In genomic region chr2:232592687-232593407, GRCh38 we compare ENCODE assay signal across 10 cellular contexts. TPM values are rescaled to one million over a fixed set of nuclear protein-coding genes. Genes with fewer than 3 reads are reported as not detected.
DNase-seq lines count a peak whose midpoint lies in the region; ATAC-seq, FAIRE-seq and TF ChIP-seq lines count a peak whose summit lies in the region.
"Had no signal": no experiment of that assay in that cellular context is flagged by ENCODE, and none has a peak within 500 bp of the region (broad histone marks: within the 10 kb centered on the region; RNA-seq: fewer than 3 reads in every experiment).

No MANE protein-coding gene starts in this region.

- no peak overlapping the region for H3K4me3 ChIP-seq in AG04450 (ENCODE audit: low read depth, low read length)
- no peak overlapping the region for H3K4me3 ChIP-seq in MM.1S (ENCODE audit: low read length)
- H3K4me3 ChIP-seq in HepG2 (replicated peaks in 1 of 3; ENCODE audit: insufficient read depth in 1 of 3, low read depth in 2 of 3, low read length in 3 of 3), result no peak overlapping the region

- no peak for TF ChIP-seq EP300 in HepG2 (IDR thresholded peaks at IDR 0.05; ENCODE audit: low read depth in 2 of 2, low read length in 2 of 2)
- no peak for TF ChIP-seq EP300 in HepG2 (CRISPR knock-in tag; IDR thresholded peaks at IDR 0.05; ENCODE audit: borderline replicate concordance)

- H3K4me1 Mint-ChIP-seq in chondrocyte (ENCODE audit: low read depth), result peaks cover 17% of the 10 kb centered on the region
- no peaks in the 10 kb centered on the region for H3K4me1 Mint-ChIP-seq in CD4-positive, alpha-beta T cell (ENCODE audit: low read depth)

- no peaks in the 10 kb centered on the region for H3K9me2 ChIP-seq in MM.1S (replicated peaks; ENCODE audit: insufficient read depth, low read length)

- peak; percentile 83 for ATAC-seq in HepG2
- no peak for ATAC-seq in CD4-positive, alpha-beta T cell (ENCODE audit: poor library complexity)
- ATAC-seq in GM18498 (IDR thresholded peaks at IDR 0.05; ENCODE audit: unreplicated experiment), result no peak
- ATAC-seq: activated CD8-positive, alpha-beta T cell treated with anti-CD3 and anti-CD28 coated beads, Interleukin-2, amount 10 ng/mL, durations not matched to agents 7 days and 5 days had no signal

- BruUV-seq in HepG2 (replicated peaks; lab: Mats Ljungman, UMichigan), result no TSS peak

- H3K9ac ChIP-seq in MM.1S (ENCODE audit: low read length), result no peak overlapping the region
- no peak overlapping the region for H3K9ac ChIP-seq in HepG2 (ENCODE audit: insufficient read depth, low read depth, low read length)

- H3K9me3 Mint-ChIP-seq in chondrocyte (ENCODE audit: low read depth), result peaks cover 5% of the 10 kb centered on the region
- no peaks in the 10 kb centered on the region for H3K9me3 Mint-ChIP-seq in CD4-positive, alpha-beta T cell

- no peaks in the 10 kb centered on the region for H4K20me1 ChIP-seq in MM.1S (ENCODE audit: insufficient read depth, low read length)
- no peaks in the 10 kb centered on the region for H4K20me1 ChIP-seq in HepG2 (ENCODE audit: insufficient read depth, low read length)

- CTCF ChIA-PET in AG04450 (lab: Charles Lee), result interaction anchor here (1.5 kb wide), 1 partner anchor 12 kb away, joined by 11 read pairs; no protein-coding TSS in a partner anchor
- CTCF ChIA-PET in HepG2 (lab: Yijun Ruan, JAX; ENCODE audit: low intra/inter-chr PET ratio, low total read pairs), result no interaction called here
- CTCF ChIA-PET in CD4-positive, alpha-beta T cell (lab: Charles Lee), result no interaction called here

- H3K27me3 ChIP-seq in AG04450 (ENCODE audit: control insufficient read depth, insufficient read depth, low read length), result no peaks in the 10 kb centered on the region
- no peaks in the 10 kb centered on the region for H3K27me3 ChIP-seq in MM.1S (replicated peaks; ENCODE audit: insufficient read depth, low read length)
- no peaks in the 10 kb centered on the region; a peak in 1 of 5 replicates for H3K27me3 ChIP-seq in HepG2 (ENCODE audit: control insufficient read depth in 1 of 2, insufficient read depth in 2 of 2, low read length in 2 of 2)
- H3K27me3 ChIP-seq in CD4-positive, alpha-beta T cell (ENCODE audit: control insufficient read depth, insufficient read depth, low read length), result no peaks in the 10 kb centered on the region

- H3K9me3 ChIP-seq in AG04450 (ENCODE audit: control insufficient read depth, insufficient read depth, low read length) (no peaks in the 10 kb centered on the region), MM.1S (replicated peaks; ENCODE audit: insufficient read depth, low read length) (no peaks in the 10 kb centered on the region), HepG2 (ENCODE audit: low read length) (no peaks in the 10 kb centered on the region)
- no peaks in the 10 kb centered on the region for H3K9me3 ChIP-seq in CD4-positive, alpha-beta T cell (ENCODE audit: control insufficient read depth, low read length)

- intact Hi-C loops in HepG2 (cut with micrococcal nuclease; ENCODE audit: unreplicated experiment), result loop anchor here (1.0 kb wide), 1 partner anchor 56 kb away; no protein-coding TSS in a partner anchor
- intact Hi-C loops in CD4-positive, alpha-beta T cell (cut with DNase I, micrococcal nuclease), result no loop called here

- no peak for TF ChIP-seq POLR2A in HepG2 (IDR thresholded peaks at IDR 0.05; ENCODE audit: insufficient read depth in 1 of 2, low read depth in 2 of 2, low read length in 2 of 2)

- 33% methylated on average over 4 of the region's 4 CpGs for WGBS in HepG2 (ENCODE audit: low lambda C conversion rate)

- H3K4me1 ChIP-seq in MM.1S (ENCODE audit: low read length) (peaks cover 11% of the 10 kb centered on the region), HepG2 (ENCODE audit: insufficient read depth, low read length) (no peaks in the 10 kb centered on the region; the same call in 1 of the 2 replicates)

- in situ Hi-C loops in HepG2 (cut with HindIII; ENCODE audit: extremely low pct_ligation_motif_present, low pct_unique_long_range_greater_than_20kb) (no loop called here), GM13976 (cut with MboI; ENCODE audit: low sequenced_read_pairs, unreplicated experiment) (no loop called here)

- H3K27ac ChIP-seq in AG04450 (ENCODE audit: low read depth, low read length) (peak overlapping the region; percentile 31), MM.1S (ENCODE audit: low read length) (no peak overlapping the region; the same call in 1 of the 2 replicates), HepG2 (ENCODE audit: extremely low read length, insufficient read depth, low read length) (no peak overlapping the region)
- no peak overlapping the region for H3K27ac ChIP-seq in CD4-positive, alpha-beta T cell (ENCODE audit: low read depth, low read length)

- no peak for DNase-seq in AG04450 (ENCODE audit: low read depth, low spot score)
- peak; percentile 9 for DNase-seq in MM.1S
- no peak for DNase-seq in chondrocyte (ENCODE audit: low spot score)
- DNase-seq in HepG2 (ENCODE audit: low spot score), result peak; percentile 29
- DNase-seq in ecto neural progenitor cell (ENCODE audit: low spot score), result no peak
- DNase-seq in CD4-positive, alpha-beta T cell, result no peak
- no peak for DNase-seq in GM13976 (ENCODE audit: low spot score)
- DNase-seq: activated CD8-positive, alpha-beta T cell treated with anti-CD3 and anti-CD28 coated beads, Interleukin-2, amount 10 ng/mL, durations not matched to agents 7 days and 5 days; NCI-H2081 had no signal

- peak; percentile 11; the same call in 1 of the 2 replicates for TF ChIP-seq CTCF in AG04450 (IDR thresholded peaks at IDR 0.05; ENCODE audit: low read depth, low read length)
- TF ChIP-seq CTCF in MM.1S (IDR thresholded peaks at IDR 0.05; ENCODE audit: low read length), result no peak
- peak; percentile 29 for TF ChIP-seq CTCF in chondrocyte (IDR thresholded peaks at IDR 0.05)
- peak; percentile 63 for TF ChIP-seq CTCF in HepG2 (CRISPR knock-in tag; IDR thresholded peaks at IDR 0.05)
- TF ChIP-seq CTCF in CD4-positive, alpha-beta T cell (IDR thresholded peaks at IDR 0.05), result no peak
- TF ChIP-seq CTCF in GM13976 (IDR thresholded peaks at IDR 0.05; ENCODE audit: borderline replicate concordance, control extremely low read depth, extremely low read depth, insufficient read depth, missing control alignments), result no peak

- H2AFZ ChIP-seq in MM.1S (ENCODE audit: low read length) (0 out of 2 replicates have a peak overlapping the region, but pooled peaks have one; percentile 0), HepG2 (ENCODE audit: low read length) (no peak overlapping the region)

- TF ChIP-seq RAD21 in HepG2 (CRISPR knock-in tag; IDR thresholded peaks at IDR 0.05), result 0 out of 2 replicates have a peak, but pooled peaks have one; percentile 25

- H3F3A ChIP-seq in MM.1S (ENCODE audit: insufficient read depth, low read length), result no peaks in the 10 kb centered on the region

- H3K79me2 ChIP-seq in MM.1S (ENCODE audit: low read length), result no peaks in the 10 kb centered on the region
- no peaks in the 10 kb centered on the region for H3K79me2 ChIP-seq in HepG2 (ENCODE audit: insufficient read depth, low read length)

- H3K36me3 ChIP-seq in MM.1S (replicated peaks; ENCODE audit: insufficient read depth, low read length), result no peaks in the 10 kb centered on the region
- no peaks in the 10 kb centered on the region for H3K36me3 ChIP-seq in HepG2 (replicated peaks in 1 of 2; ENCODE audit: control insufficient read depth in 1 of 2, insufficient read depth in 2 of 2, low read length in 2 of 2)

- peak; percentile 78 for FAIRE-seq in HepG2 (lab: Jason Lieb, UNC)

- peaks cover 1% of the 10 kb centered on the region for H3K36me3 Mint-ChIP-seq in chondrocyte (ENCODE audit: low read depth)
- H3K36me3 Mint-ChIP-seq in CD4-positive, alpha-beta T cell (ENCODE audit: low read depth), result no peaks in the 10 kb centered on the region

- POLR2A ChIA-PET in AG04450 (lab: Yijun Ruan, JAX), result no interaction called here
- POLR2A ChIA-PET in HepG2 (lab: Yijun Ruan, JAX), result no interaction called here
- POLR2A ChIA-PET in CD4-positive, alpha-beta T cell (lab: Charles Lee), result interaction anchor here (1.1 kb wide), 1 partner anchor 42 kb away, joined by 3 read pairs; no protein-coding TSS in a partner anchor

- H3K4me3 Mint-ChIP-seq in chondrocyte (ENCODE audit: unreplicated experiment), result no peak overlapping the region
- no peak overlapping the region for H3K4me3 Mint-ChIP-seq in CD4-positive, alpha-beta T cell
- H3K4me3 Mint-ChIP-seq: activated CD8-positive, alpha-beta T cell treated with anti-CD3 and anti-CD28 coated beads, Interleukin-2, amount 10 ng/mL, durations not matched to agents 7 days and 5 days had no signal

- H3K27ac Mint-ChIP-seq in chondrocyte (ENCODE audit: unreplicated experiment), result peak overlapping the region; percentile 72
- no peak overlapping the region for H3K27ac Mint-ChIP-seq in CD4-positive, alpha-beta T cell
- H3K27ac Mint-ChIP-seq: activated CD8-positive, alpha-beta T cell treated with anti-CD3 and anti-CD28 coated beads, Interleukin-2, amount 10 ng/mL, durations not matched to agents 7 days and 5 days had no signal

- no peaks in the 10 kb centered on the region for H3K27me3 Mint-ChIP-seq in chondrocyte (ENCODE audit: low read depth)
- H3K27me3 Mint-ChIP-seq in CD4-positive, alpha-beta T cell, result no peaks in the 10 kb centered on the region

- H3K4me2 ChIP-seq in MM.1S (ENCODE audit: low read depth, low read length) (peak overlapping the region; percentile 21; the same call in 1 of the 2 replicates), HepG2 (ENCODE audit: low read depth, low read length) (no peak overlapping the region)

RNA-seq across cellular contexts. Expression of gene EFHD1, which starts 40.6 kb away (rescaled TPM):
- polyA plus RNA-seq in AG04450 (2011; rRNA removed) (0.05 TPM in 1 of 2 replicates, not detected in the other), HepG2 (2011; rRNA removed) (0.24 TPM in 1 of 2 replicates, not detected in the other)
- 0.17 TPM in 1 of 2 replicates, not detected in the other for polyA minus RNA-seq in AG04450 (2011; rRNA and poly(A)+ RNA removed)
- total RNA-seq in chondrocyte (109 to 178 TPM (median 175 TPM) in 3 replicates), HepG2 (2016; rRNA removed; fragmentation: Illumina TruSeq; extraction: Trizol) (0.09 and 0.17 TPM in 2 replicates)
- total RNA-seq in HepG2 (2016; cell fraction: cytosol; rRNA removed; fragmentation: Illumina TruSeq; extraction: Trizol; ENCODE audit: low read depth), result not detected in 2 replicates
- 0.19 TPM in 1 of 2 replicates, not detected in the other for total RNA-seq in HepG2 (2016; cell fraction: insoluble cytoplasmic fraction; rRNA removed; fragmentation: Illumina TruSeq; extraction: Trizol)
- 0.14 and 0.19 TPM in 2 replicates for total RNA-seq in HepG2 (2016; cell fraction: membrane; rRNA removed; fragmentation: Illumina TruSeq; extraction: Trizol)
- 0.25 TPM in 1 of 2 replicates, not detected in the other for total RNA-seq in HepG2 (2016; cell fraction: nucleus; rRNA removed; fragmentation: Illumina TruSeq; extraction: Trizol)
- polyA plus RNA-seq in HepG2 (2011; cell fraction: cytosol; rRNA removed), result 0.19 and 0.21 TPM in 2 replicates
- 0.19 TPM in 1 of 2 replicates, not detected in the other for polyA plus RNA-seq in HepG2 (2011; cell fraction: nucleus; rRNA removed)
- polyA plus RNA-seq in HepG2 (2012), result 0.51 and 0.62 TPM in 2 replicates
- not detected in 2 replicates for polyA plus RNA-seq in HepG2 (2016; cell fraction: cytosol; fragmentation: Illumina TruSeq; extraction: Trizol; ENCODE audit: low read depth)
- polyA plus RNA-seq in HepG2 (2016; cell fraction: insoluble cytoplasmic fraction; fragmentation: Illumina TruSeq; extraction: Trizol; ENCODE audit: low read depth), result 0.23 and 0.31 TPM in 2 replicates
- 0.17 and 0.29 TPM in 2 replicates for polyA plus RNA-seq in HepG2 (2016; cell fraction: membrane; fragmentation: Illumina TruSeq; extraction: Trizol; ENCODE audit: low read depth)
- 0.20 TPM in 1 of 2 replicates, not detected in the other for polyA plus RNA-seq in HepG2 (2016; cell fraction: nucleus; fragmentation: Illumina TruSeq; extraction: Trizol; ENCODE audit: insufficient read depth, low read depth)
- polyA minus RNA-seq in HepG2 (2011; rRNA and poly(A)+ RNA removed; ENCODE audit: low replicate concordance), result 0.16 and 0.32 TPM in 2 replicates
- polyA minus RNA-seq in HepG2 (2011; cell fraction: cytosol; rRNA and poly(A)+ RNA removed), result not detected in 2 replicates
- polyA minus RNA-seq in HepG2 (2011; cell fraction: nucleus; rRNA and poly(A)+ RNA removed), result not detected in 2 replicates
- not detected for total RNA-seq in CD4-positive, alpha-beta T cell

RNA-seq across cellular contexts. Expression of gene EIF4E2, which starts 42.4 kb away (rescaled TPM):
- polyA plus RNA-seq in AG04450 (2011; rRNA removed) (40.5 and 47.7 TPM in 2 replicates), HepG2 (2011; rRNA removed) (25.0 and 30.3 TPM in 2 replicates)
- 39.5 and 41.1 TPM in 2 replicates for polyA minus RNA-seq in AG04450 (2011; rRNA and poly(A)+ RNA removed)
- total RNA-seq in chondrocyte (87.1 to 95.7 TPM (median 89.3 TPM) in 3 replicates), HepG2 (2016; rRNA removed; fragmentation: Illumina TruSeq; extraction: Trizol) (101 and 128 TPM in 2 replicates)
- 29.6 and 31.9 TPM in 2 replicates for total RNA-seq in HepG2 (2016; cell fraction: cytosol; rRNA removed; fragmentation: Illumina TruSeq; extraction: Trizol; ENCODE audit: low read depth)
- total RNA-seq in HepG2 (2016; cell fraction: insoluble cytoplasmic fraction; rRNA removed; fragmentation: Illumina TruSeq; extraction: Trizol), result 108 and 125 TPM in 2 replicates
- 48.3 and 55.2 TPM in 2 replicates for total RNA-seq in HepG2 (2016; cell fraction: membrane; rRNA removed; fragmentation: Illumina TruSeq; extraction: Trizol)
- total RNA-seq in HepG2 (2016; cell fraction: nucleus; rRNA removed; fragmentation: Illumina TruSeq; extraction: Trizol), result 54.3 and 63.2 TPM in 2 replicates
- polyA plus RNA-seq in HepG2 (2011; cell fraction: cytosol; rRNA removed), result 27.2 and 34.2 TPM in 2 replicates
- polyA plus RNA-seq in HepG2 (2011; cell fraction: nucleus; rRNA removed), result 33.9 and 49.1 TPM in 2 replicates
- 68.3 and 79.6 TPM in 2 replicates for polyA plus RNA-seq in HepG2 (2012)
- polyA plus RNA-seq in HepG2 (2016; cell fraction: cytosol; fragmentation: Illumina TruSeq; extraction: Trizol; ENCODE audit: low read depth), result 33.6 and 34.9 TPM in 2 replicates
- 140 and 153 TPM in 2 replicates for polyA plus RNA-seq in HepG2 (2016; cell fraction: insoluble cytoplasmic fraction; fragmentation: Illumina TruSeq; extraction: Trizol; ENCODE audit: low read depth)
- 39.6 and 46.6 TPM in 2 replicates for polyA plus RNA-seq in HepG2 (2016; cell fraction: membrane; fragmentation: Illumina TruSeq; extraction: Trizol; ENCODE audit: low read depth)
- 78.2 and 79.4 TPM in 2 replicates for polyA plus RNA-seq in HepG2 (2016; cell fraction: nucleus; fragmentation: Illumina TruSeq; extraction: Trizol; ENCODE audit: insufficient read depth, low read depth)
- polyA minus RNA-seq in HepG2 (2011; rRNA and poly(A)+ RNA removed; ENCODE audit: low replicate concordance), result 14.0 and 21.7 TPM in 2 replicates
- 12.3 and 14.2 TPM in 2 replicates for polyA minus RNA-seq in HepG2 (2011; cell fraction: cytosol; rRNA and poly(A)+ RNA removed)
- polyA minus RNA-seq in HepG2 (2011; cell fraction: nucleus; rRNA and poly(A)+ RNA removed), result 73.8 and 82.7 TPM in 2 replicates
- 10 to 100 TPM; 45.9 to 46.0 TPM for total RNA-seq in CD4-positive, alpha-beta T cell

RNA-seq across cellular contexts. Expression of gene TIGD1, which starts 42.5 kb away (rescaled TPM):
- polyA plus RNA-seq in AG04450 (2011; rRNA removed) (3.6 and 4.3 TPM in 2 replicates), HepG2 (2011; rRNA removed) (3.5 and 4.1 TPM in 2 replicates)
- 3.3 and 5.8 TPM in 2 replicates for polyA minus RNA-seq in AG04450 (2011; rRNA and poly(A)+ RNA removed)
- total RNA-seq in chondrocyte (3.2 to 6.7 TPM (median 3.3 TPM) in 3 replicates), HepG2 (2016; rRNA removed; fragmentation: Illumina TruSeq; extraction: Trizol) (4.3 and 9.5 TPM in 2 replicates)
- total RNA-seq in HepG2 (2016; cell fraction: cytosol; rRNA removed; fragmentation: Illumina TruSeq; extraction: Trizol; ENCODE audit: low read depth), result 2.2 and 3.3 TPM in 2 replicates
- total RNA-seq in HepG2 (2016; cell fraction: insoluble cytoplasmic fraction; rRNA removed; fragmentation: Illumina TruSeq; extraction: Trizol), result 3.3 and 9.6 TPM in 2 replicates
- 3.5 and 3.7 TPM in 2 replicates for total RNA-seq in HepG2 (2016; cell fraction: membrane; rRNA removed; fragmentation: Illumina TruSeq; extraction: Trizol)
- 21.5 and 23.5 TPM in 2 replicates for total RNA-seq in HepG2 (2016; cell fraction: nucleus; rRNA removed; fragmentation: Illumina TruSeq; extraction: Trizol)
- 1.5 and 2.4 TPM in 2 replicates for polyA plus RNA-seq in HepG2 (2011; cell fraction: cytosol; rRNA removed)
- 9.8 and 13.9 TPM in 2 replicates for polyA plus RNA-seq in HepG2 (2011; cell fraction: nucleus; rRNA removed)
- polyA plus RNA-seq in HepG2 (2012), result 3.0 and 5.2 TPM in 2 replicates
- polyA plus RNA-seq in HepG2 (2016; cell fraction: cytosol; fragmentation: Illumina TruSeq; extraction: Trizol; ENCODE audit: low read depth), result 0.81 and 0.84 TPM in 2 replicates
- 2.8 and 3.7 TPM in 2 replicates for polyA plus RNA-seq in HepG2 (2016; cell fraction: insoluble cytoplasmic fraction; fragmentation: Illumina TruSeq; extraction: Trizol; ENCODE audit: low read depth)
- polyA plus RNA-seq in HepG2 (2016; cell fraction: membrane; fragmentation: Illumina TruSeq; extraction: Trizol; ENCODE audit: low read depth), result 1.3 and 1.4 TPM in 2 replicates
- polyA plus RNA-seq in HepG2 (2016; cell fraction: nucleus; fragmentation: Illumina TruSeq; extraction: Trizol; ENCODE audit: insufficient read depth, low read depth), result 10.9 and 11.9 TPM in 2 replicates
- polyA minus RNA-seq in HepG2 (2011; rRNA and poly(A)+ RNA removed; ENCODE audit: low replicate concordance), result 4.3 and 8.7 TPM in 2 replicates
- polyA minus RNA-seq in HepG2 (2011; cell fraction: cytosol; rRNA and poly(A)+ RNA removed), result 1.8 and 2.4 TPM in 2 replicates
- 59.7 and 61.4 TPM in 2 replicates for polyA minus RNA-seq in HepG2 (2011; cell fraction: nucleus; rRNA and poly(A)+ RNA removed)
- 10 to 100 TPM; 22.1 to 22.2 TPM for total RNA-seq in CD4-positive, alpha-beta T cell

RNA-seq across cellular contexts. Expression of gene CHRNG, which starts 53.4 kb away (rescaled TPM):
- polyA plus RNA-seq in AG04450 (2011; rRNA removed) (not detected in 2 replicates), HepG2 (2011; rRNA removed) (not detected in 2 replicates)
- 0.09 TPM in 1 of 2 replicates, not detected in the other for polyA minus RNA-seq in AG04450 (2011; rRNA and poly(A)+ RNA removed)
- total RNA-seq in chondrocyte (not detected in 3 replicates), HepG2 (2016; rRNA removed; fragmentation: Illumina TruSeq; extraction: Trizol) (not detected in 2 replicates)
- total RNA-seq in HepG2 (2016; cell fraction: cytosol; rRNA removed; fragmentation: Illumina TruSeq; extraction: Trizol; ENCODE audit: low read depth), result not detected in 2 replicates
- total RNA-seq in HepG2 (2016; cell fraction: insoluble cytoplasmic fraction; rRNA removed; fragmentation: Illumina TruSeq; extraction: Trizol), result not detected in 2 replicates
- not detected in 2 replicates for total RNA-seq in HepG2 (2016; cell fraction: membrane; rRNA removed; fragmentation: Illumina TruSeq; extraction: Trizol)
- total RNA-seq in HepG2 (2016; cell fraction: nucleus; rRNA removed; fragmentation: Illumina TruSeq; extraction: Trizol), result not detected in 2 replicates
- not detected in 2 replicates for polyA plus RNA-seq in HepG2 (2011; cell fraction: cytosol; rRNA removed)
- not detected in 2 replicates for polyA plus RNA-seq in HepG2 (2011; cell fraction: nucleus; rRNA removed)
- polyA plus RNA-seq in HepG2 (2012), result 0.05 and 0.21 TPM in 2 replicates
- not detected in 2 replicates for polyA plus RNA-seq in HepG2 (2016; cell fraction: cytosol; fragmentation: Illumina TruSeq; extraction: Trizol; ENCODE audit: low read depth)
- not detected in 2 replicates for polyA plus RNA-seq in HepG2 (2016; cell fraction: insoluble cytoplasmic fraction; fragmentation: Illumina TruSeq; extraction: Trizol; ENCODE audit: low read depth)
- not detected in 2 replicates for polyA plus RNA-seq in HepG2 (2016; cell fraction: membrane; fragmentation: Illumina TruSeq; extraction: Trizol; ENCODE audit: low read depth)
- not detected in 2 replicates for polyA plus RNA-seq in HepG2 (2016; cell fraction: nucleus; fragmentation: Illumina TruSeq; extraction: Trizol; ENCODE audit: insufficient read depth, low read depth)
- polyA minus RNA-seq in HepG2 (2011; rRNA and poly(A)+ RNA removed; ENCODE audit: low replicate concordance), result not detected in 2 replicates
- polyA minus RNA-seq in HepG2 (2011; cell fraction: cytosol; rRNA and poly(A)+ RNA removed), result not detected in 2 replicates
- not detected in 2 replicates for polyA minus RNA-seq in HepG2 (2011; cell fraction: nucleus; rRNA and poly(A)+ RNA removed)
- total RNA-seq in CD4-positive, alpha-beta T cell, result not detected
- total RNA-seq: activated CD8-positive, alpha-beta T cell treated with anti-CD3 and anti-CD28 coated beads, Interleukin-2, amount 10 ng/mL, durations not matched to agents 7 days and 5 days had no signal

Comparison
In these comparisons a context has a peak if more than half of its experiments do, and no peak if none do; other contexts are left out.
1. DNase-seq: peak in MM.1S (single experiment) and HepG2 (single experiment); none in AG04450 (single experiment), chondrocyte (single experiment), ecto neural progenitor cell (single experiment), CD4-positive, alpha-beta T cell (0 of 10) and GM13976 (single experiment).
2. CTCF ChIP-seq: peak in AG04450 (single experiment), chondrocyte (single experiment) and HepG2 (single experiment); none in MM.1S (single experiment), CD4-positive, alpha-beta T cell (single experiment) and GM13976 (single experiment).
3. RNA of gene EFHD1, which starts 40.6 kb away (total RNA-seq): 109 to 178 TPM in chondrocyte; 0.09 to 0.25 TPM in HepG2 and not detected in CD4-positive, alpha-beta T cell; every median in the first group is over 10 times any median in the second.